22 cellular contexts compared by ENCODE assay signal in the genomic region with DNA sequence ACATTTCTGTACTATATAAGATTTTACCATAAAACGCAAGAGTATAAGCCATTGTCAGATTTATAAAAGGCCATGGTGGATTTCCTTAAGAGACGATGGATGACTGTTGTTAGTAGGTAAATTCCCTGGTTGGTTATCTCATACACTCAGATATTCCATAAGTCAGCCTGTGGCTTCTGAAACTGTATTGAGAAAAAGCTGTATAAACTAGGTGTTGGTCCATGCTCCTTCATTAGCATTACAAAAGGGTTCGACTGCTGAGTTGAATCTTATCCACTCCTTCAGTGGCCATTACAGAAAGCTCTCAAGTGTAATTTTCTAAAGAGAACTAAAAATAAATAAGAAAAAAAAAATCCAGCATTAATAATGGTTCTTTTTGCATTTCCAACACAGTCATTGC. TPM values are rescaled to one million over a fixed set of nuclear protein-coding genes. Genes with fewer than 3 reads are reported as not detected.
DNase-seq lines count a peak whose midpoint lies in the region; ATAC-seq and TF ChIP-seq lines count a peak whose summit lies in the region.
"Had no signal": no experiment of that assay in that cellular context is flagged by ENCODE, and none has a peak within 500 bp of the region (broad histone marks: within the 10 kb centered on the region; RNA-seq: fewer than 3 reads in every experiment).

No MANE protein-coding gene starts in this region.

- peak overlapping the region; percentile 76 to 95 for H3K27ac Mint-ChIP-seq in activated naive CD4-positive, alpha-beta T cell treated with anti-CD3 and anti-CD28 coated beads, Interleukin-2, amount 50 U/mL, for 72 hours
- peak overlapping the region; percentile 57 to 92 for H3K27ac Mint-ChIP-seq in natural killer cell

- TF ChIP-seq CTCF in natural killer cell (IDR thresholded peaks at IDR 0.05): no peak

- no peaks in the 10 kb centered on the region for H3K9me3 Mint-ChIP-seq in activated naive CD4-positive, alpha-beta T cell treated with anti-CD3 and anti-CD28 coated beads, Interleukin-2, amount 50 U/mL, for 72 hours
- peaks cover 2 to 5% of the 10 kb centered on the region in 2 donors for H3K9me3 Mint-ChIP-seq in natural killer cell

- H3K36me3 ChIP-seq in H7 (replicated peaks; ENCODE audit: control insufficient read depth, insufficient read depth, low read length): no peaks in the 10 kb centered on the region

- H3K27me3 Mint-ChIP-seq in natural killer cell (ENCODE audit: low read depth in 2 of 2): no peaks in the 10 kb centered on the region

- H3K4me3 ChIP-seq in H7 (ENCODE audit: insufficient read depth, low read depth, low read length): no peak overlapping the region
- H3K4me3 ChIP-seq: mucosa of descending colon had no signal

- intact Hi-C loops in natural killer cell (cut with micrococcal nuclease): loop anchor here (10.0 kb wide), 1 partner anchor 209 kb away; no protein-coding TSS in a partner anchor

- H3K27me3 ChIP-seq in H7 (ENCODE audit: control insufficient read depth, insufficient read depth, low read length): no peaks in the 10 kb centered on the region

- peak overlapping the region; percentile 84 for H3K4me3 Mint-ChIP-seq in natural killer cell

- peaks cover 6 to 23% of the 10 kb centered on the region in 2 donors for H3K36me3 Mint-ChIP-seq in activated naive CD4-positive, alpha-beta T cell treated with anti-CD3 and anti-CD28 coated beads, Interleukin-2, amount 50 U/mL, for 72 hours
- no peaks in the 10 kb centered on the region for H3K36me3 Mint-ChIP-seq in natural killer cell

- peaks cover 83% of the 10 kb centered on the region in 2 donors for H3K4me1 Mint-ChIP-seq in natural killer cell

- ATAC-seq in activated CD4-positive, CD25-positive, alpha-beta regulatory T cell treated with anti-CD3 and anti-CD28 coated beads, Interleukin-2, amount 50 U/mL, for 24 hours: peak; percentile 36 to 38
- peak; percentile 29 to 54 for ATAC-seq in activated naive CD4-positive, alpha-beta T cell treated with anti-CD3 and anti-CD28 coated beads, Interleukin-2, amount 50 U/mL, for 72 hours
- ATAC-seq in natural killer cell: no peak
- ATAC-seq: mucosa of descending colon, Panc1, SK-N-SH treated with all-trans-retinoic acid at 6 μM for 48 hours had no signal

- DNase-seq in activated CD4-positive, CD25-positive, alpha-beta regulatory T cell (lab: John Stamatoyannopoulos, UW): no peak
- peak; percentile 33 for DNase-seq in H7
- no peak for DNase-seq in activated naive CD4-positive, alpha-beta T cell treated with anti-CD3 and anti-CD28 coated beads, Interleukin-2, amount 50 U/mL, for 72 hours (ENCODE audit: low spot score in 2 of 2)
- DNase-seq in natural killer cell: no peak
- no peak for DNase-seq in NOMO-1 treated with dmso at 0.1 percent for 144 hours (lab: John Stamatoyannopoulos, UW; ENCODE audit: unreplicated experiment)
- DNase-seq in SW 1271 (lab: John Stamatoyannopoulos, UW): no peak
- no peak for DNase-seq in stimulated activated CD4-positive, alpha-beta T cell treated with anti-CD3 and anti-CD28 coated beads, Interleukin-1b, Interleukin-23, amount 100 ng/mL, for 48 hours
- DNase-seq: activated CD8-positive, alpha-beta memory T cell treated with anti-CD3 and anti-CD28 coated beads for 24 hours; C1 segment of cervical spinal cord; dermis blood vessel endothelial cell; DMS53; foreskin melanocyte; mucosa of descending colon; NCI-H1092; occipital lobe; retina; stimulated activated naive CD4-positive, alpha-beta T cell treated with Interleukin-2 at 50 U/mL for 16 hours had no signal

RNA-seq across cellular contexts. Expression of gene GRAP2, which starts 5.3 kb away (rescaled TPM):
- 0.45 and 0.52 TPM in 2 replicates for total RNA-seq in H7 (2014; rRNA removed; shearing (Covaris generic))
- 10 to 100 TPM; 42.4 to 54.6 TPM for total RNA-seq in activated naive CD4-positive, alpha-beta T cell treated with anti-CD3 and anti-CD28 coated beads, Interleukin-2, amount 50 U/mL, for 72 hours
- 10 to 100 TPM; 65.1 to 97.3 (median 92.2) TPM for total RNA-seq in natural killer cell
- total RNA-seq: A673, dermis blood vessel endothelial cell had no signal

RNA-seq across cellular contexts. Expression of gene ENTHD1, which starts 12.6 kb away (rescaled TPM):
- total RNA-seq in H7 (2014; rRNA removed; shearing (Covaris generic)): not detected in 2 replicates
- total RNA-seq in activated naive CD4-positive, alpha-beta T cell treated with anti-CD3 and anti-CD28 coated beads, Interleukin-2, amount 50 U/mL, for 72 hours: 1 to 10 TPM in 1 of 2 donors, under 1 TPM in 1; 0.31 to 1.5 TPM
- total RNA-seq in natural killer cell: not detected
- total RNA-seq: A673, dermis blood vessel endothelial cell, mucosa of descending colon, ureter had no signal

RNA-seq across cellular contexts. Expression of gene TMA7B, which starts 54.0 kb away (rescaled TPM):
- not detected in 2 replicates for total RNA-seq in H7 (2014; rRNA removed; shearing (Covaris generic))
- total RNA-seq in activated naive CD4-positive, alpha-beta T cell treated with anti-CD3 and anti-CD28 coated beads, Interleukin-2, amount 50 U/mL, for 72 hours: 1 to 10 TPM; 2.4 to 2.5 TPM
- 1 to 10 TPM; 2.6 to 8.7 (median 6.7) TPM for total RNA-seq in natural killer cell
- total RNA-seq: A673, dermis blood vessel endothelial cell, occipital lobe had no signal

Comparison
In these comparisons a context has a peak if more than half of its experiments do, and no peak if none do; other contexts are left out.
1. ATAC-seq: peak in activated CD4-positive, CD25-positive, alpha-beta regulatory T cell treated with anti-CD3 and anti-CD28 coated beads, Interleukin-2, amount 50 U/mL, for 24 hours (2 of 2) and activated naive CD4-positive, alpha-beta T cell treated with anti-CD3 and anti-CD28 coated beads, Interleukin-2, amount 50 U/mL, for 72 hours (2 of 2); none in natural killer cell (0 of 3).
2. RNA of gene GRAP2, which starts 5.3 kb away (total RNA-seq): 65.1 to 97.3 TPM in natural killer cell and 42.4 to 54.6 TPM in activated naive CD4-positive, alpha-beta T cell treated with anti-CD3 and anti-CD28 coated beads, Interleukin-2, amount 50 U/mL, for 72 hours; 0.45 to 0.52 TPM in H7; every median in the first group is over 10 times any median in the second.